In the genomic region with DNA sequence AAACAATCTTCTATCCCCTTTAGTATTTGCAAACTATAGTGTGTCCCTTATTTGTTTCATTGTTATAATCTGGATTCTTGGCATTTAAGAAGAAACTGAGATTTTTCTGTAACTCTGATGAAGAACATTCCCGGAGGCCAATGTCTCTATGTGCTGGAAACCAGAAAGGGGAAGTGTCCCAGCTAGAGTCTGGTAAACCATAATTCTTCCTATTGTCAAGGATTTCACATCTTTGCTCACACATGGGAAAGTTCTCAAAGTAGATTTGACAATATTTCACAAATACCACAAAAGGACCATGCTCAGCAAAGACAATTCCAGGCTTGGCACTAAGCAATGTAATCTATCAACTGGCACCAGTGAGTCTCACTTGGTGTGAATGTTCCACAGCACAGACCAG, we compare ENCODE assay signal across 34 cellular contexts.
"Had no signal": no experiment of that assay in that cellular context is flagged by ENCODE, and none has a peak within 500 bp of the region (broad histone marks: within the 10 kb centered on the region; RNA-seq: fewer than 3 reads in every experiment).

No MANE protein-coding gene starts in this region.

- H3K27ac ChIP-seq: esophagus muscularis mucosa, gastrocnemius medialis, hepatocyte, pancreas, prostate gland, tibial artery, upper lobe of right lung had no signal

- H3K27me3 Mint-ChIP-seq: activated CD4-positive, alpha-beta memory T cell treated with anti-CD3 and anti-CD28 coated beads, Interleukin-2, amount 10 ng/mL, durations not matched to agents 7 days and 5 days; activated T-helper 17 cell treated with anti-CD3 and anti-CD28 coated beads, Interleukin-2, amount 50 U/mL, for 72 hours; central memory CD8-positive, alpha-beta T cell; dendritic cell treated with granulocyte-macrophage colony-stimulating factor and Interleukin-4, amounts not matched to agents 40 ng/mL and 50 ng/mL, for 4 days; memory B cell; stimulated activated memory B cell treated with anti-CD40 and anti-IgM and Interleukin-4, amounts not matched to agents 10 μg/mL and 1 μg/mL and 100 μg/mL, for 72 hours; stimulated activated naive CD8-positive, alpha-beta T cell treated with anti-CD3 and anti-CD28 coated beads, Interleukin-15, amount 100 ng/mL, for 72 hours; T-helper 17 cell had no signal

- H3K4me3 ChIP-seq: esophagus muscularis mucosa, gastrocnemius medialis, hepatocyte, pancreas, prostate gland, skin epidermis, tibial artery, upper lobe of right lung had no signal

- H3K9me3 ChIP-seq: esophagus muscularis mucosa, gastrocnemius medialis, pancreas, prostate gland, tibial artery, upper lobe of right lung had no signal

- H3K36me3 Mint-ChIP-seq: activated naive CD4-positive, alpha-beta T cell treated with anti-CD3 and anti-CD28 coated beads, Interleukin-2, amount 50 U/mL, for 24 hours; memory B cell; naive thymus-derived CD8-positive, alpha-beta T cell; stimulated activated memory B cell treated with anti-CD40 and anti-IgM and Interleukin-4, amounts not matched to agents 10 μg/mL and 1 μg/mL and 100 μg/mL, for 72 hours had no signal

- DNase-seq: activated CD4-positive, alpha-beta memory T cell treated with anti-CD3 and anti-CD28 coated beads, Interleukin-2, amount 10 ng/mL, durations not matched to agents 7 days and 5 days; activated CD4-positive, alpha-beta T cell treated with anti-CD3 and anti-CD28 coated beads, Interleukin-2, amount 10 ng/mL, durations not matched to agents 7 days and 5 days; activated CD4-positive, CD25-positive, alpha-beta regulatory T cell treated with anti-CD3 and anti-CD28 coated beads, Interleukin-2, amount 50 U/mL, for 72 hours; activated gamma-delta T cell treated with Interleukin-2 at 50 U/mL for 16 hours; activated T-cell treated with anti-CD3 and anti-CD28 coated beads, Interleukin-2, amount 50 U/mL, for 4 hours; endodermal cell; gastrocnemius medialis; glutamatergic neuron; kidney; left colon; midbrain; naive thymus-derived CD8-positive, alpha-beta T cell; nucleus accumbens; pancreas; retina; stimulated activated CD4-positive, alpha-beta T cell treated with anti-CD3 and anti-CD28 coated beads, Interleukin-4, amount 100 ng/mL, for 24 hours; stimulated activated naive CD8-positive, alpha-beta T cell treated with anti-CD3 and anti-CD28 coated beads, Interleukin-15, amount 100 ng/mL, for 72 hours; substantia nigra; T-helper 17 cell; T1000; tibial artery; upper lobe of right lung had no signal

- H3K4me1 ChIP-seq: esophagus muscularis mucosa, gastrocnemius medialis, pancreas, prostate gland, tibial artery, upper lobe of right lung had no signal

- H3K4me1 Mint-ChIP-seq: activated CD4-positive, alpha-beta memory T cell treated with anti-CD3 and anti-CD28 coated beads, Interleukin-2, amount 10 ng/mL, durations not matched to agents 7 days and 5 days; activated CD4-positive, alpha-beta T cell treated with anti-CD3 and anti-CD28 coated beads, Interleukin-2, amount 10 ng/mL, durations not matched to agents 7 days and 5 days; activated naive CD4-positive, alpha-beta T cell treated with anti-CD3 and anti-CD28 coated beads, Interleukin-2, amount 50 U/mL, for 24 hours; activated T-helper 17 cell treated with anti-CD3 and anti-CD28 coated beads, Interleukin-2, amount 50 U/mL, for 72 hours; central memory CD8-positive, alpha-beta T cell; endodermal cell; memory B cell; naive thymus-derived CD8-positive, alpha-beta T cell; neural crest cell; stimulated activated memory B cell treated with anti-CD40 and anti-IgM and Interleukin-4, amounts not matched to agents 10 μg/mL and 1 μg/mL and 100 μg/mL, for 72 hours; stimulated activated naive CD8-positive, alpha-beta T cell treated with anti-CD3 and anti-CD28 coated beads, Interleukin-15, amount 100 ng/mL, for 72 hours; T-helper 17 cell had no signal

- H3K27ac Mint-ChIP-seq: activated CD4-positive, alpha-beta memory T cell treated with anti-CD3 and anti-CD28 coated beads, Interleukin-2, amount 10 ng/mL, durations not matched to agents 7 days and 5 days; activated CD4-positive, alpha-beta T cell treated with anti-CD3 and anti-CD28 coated beads, Interleukin-2, amount 10 ng/mL, durations not matched to agents 7 days and 5 days; activated naive CD4-positive, alpha-beta T cell treated with anti-CD3 and anti-CD28 coated beads, Interleukin-2, amount 50 U/mL, for 24 hours; activated T-helper 17 cell treated with anti-CD3 and anti-CD28 coated beads, Interleukin-2, amount 50 U/mL, for 72 hours; dendritic cell treated with granulocyte-macrophage colony-stimulating factor and Interleukin-4, amounts not matched to agents 40 ng/mL and 50 ng/mL, for 4 days; endodermal cell; memory B cell; naive thymus-derived CD8-positive, alpha-beta T cell; stimulated activated memory B cell treated with anti-CD40 and anti-IgM and Interleukin-4, amounts not matched to agents 10 μg/mL and 1 μg/mL and 100 μg/mL, for 72 hours; stimulated activated naive CD8-positive, alpha-beta T cell treated with anti-CD3 and anti-CD28 coated beads, Interleukin-15, amount 100 ng/mL, for 72 hours; T-helper 17 cell had no signal

- H3K27me3 ChIP-seq: esophagus muscularis mucosa, gastrocnemius medialis, hepatocyte, pancreas, tibial artery, upper lobe of right lung had no signal

- ATAC-seq: activated T-cell treated with anti-CD3 and anti-CD28 coated beads, Interleukin-2, amount 50 U/mL, for 4 hours; activated T-helper 17 cell treated with anti-CD3 and anti-CD28 coated beads, Interleukin-2, amount 50 U/mL, for 72 hours; gastrocnemius medialis; left colon; naive thymus-derived CD8-positive, alpha-beta T cell; pancreas; sciatic nerve; stimulated activated memory B cell treated with anti-CD40 and anti-IgM and Interleukin-4, amounts not matched to agents 10 μg/mL and 1 μg/mL and 100 μg/mL, for 72 hours; stimulated activated naive CD8-positive, alpha-beta T cell treated with anti-CD3 and anti-CD28 coated beads, Interleukin-15, amount 100 ng/mL, for 72 hours; T-helper 17 cell; upper lobe of right lung had no signal

- H3K36me3 ChIP-seq: esophagus muscularis mucosa, gastrocnemius medialis, pancreas, prostate gland, tibial artery, upper lobe of right lung had no signal

- H3K4me3 Mint-ChIP-seq: activated CD4-positive, alpha-beta memory T cell treated with anti-CD3 and anti-CD28 coated beads, Interleukin-2, amount 10 ng/mL, durations not matched to agents 7 days and 5 days; activated CD4-positive, alpha-beta T cell treated with anti-CD3 and anti-CD28 coated beads, Interleukin-2, amount 10 ng/mL, durations not matched to agents 7 days and 5 days; activated naive CD4-positive, alpha-beta T cell treated with anti-CD3 and anti-CD28 coated beads, Interleukin-2, amount 50 U/mL, for 24 hours; activated T-cell treated with anti-CD3 and anti-CD28 coated beads, Interleukin-2, amount 50 U/mL, for 4 hours; activated T-helper 17 cell treated with anti-CD3 and anti-CD28 coated beads, Interleukin-2, amount 50 U/mL, for 72 hours; central memory CD8-positive, alpha-beta T cell; dendritic cell treated with granulocyte-macrophage colony-stimulating factor and Interleukin-4, amounts not matched to agents 40 ng/mL and 50 ng/mL, for 4 days; endodermal cell; memory B cell; naive thymus-derived CD8-positive, alpha-beta T cell; neural crest cell; stimulated activated memory B cell treated with anti-CD40 and anti-IgM and Interleukin-4, amounts not matched to agents 10 μg/mL and 1 μg/mL and 100 μg/mL, for 72 hours; stimulated activated naive CD8-positive, alpha-beta T cell treated with anti-CD3 and anti-CD28 coated beads, Interleukin-15, amount 100 ng/mL, for 72 hours; T-helper 17 cell had no signal

- H3K9me3 Mint-ChIP-seq: activated CD4-positive, alpha-beta T cell treated with anti-CD3 and anti-CD28 coated beads, Interleukin-2, amount 10 ng/mL, durations not matched to agents 7 days and 5 days; activated naive CD4-positive, alpha-beta T cell treated with anti-CD3 and anti-CD28 coated beads, Interleukin-2, amount 50 U/mL, for 24 hours; activated T-cell treated with anti-CD3 and anti-CD28 coated beads, Interleukin-2, amount 50 U/mL, for 4 hours; activated T-helper 17 cell treated with anti-CD3 and anti-CD28 coated beads, Interleukin-2, amount 50 U/mL, for 72 hours; memory B cell; neural crest cell had no signal
